17 cellular contexts compared by ENCODE assay signal in the genomic region with DNA sequence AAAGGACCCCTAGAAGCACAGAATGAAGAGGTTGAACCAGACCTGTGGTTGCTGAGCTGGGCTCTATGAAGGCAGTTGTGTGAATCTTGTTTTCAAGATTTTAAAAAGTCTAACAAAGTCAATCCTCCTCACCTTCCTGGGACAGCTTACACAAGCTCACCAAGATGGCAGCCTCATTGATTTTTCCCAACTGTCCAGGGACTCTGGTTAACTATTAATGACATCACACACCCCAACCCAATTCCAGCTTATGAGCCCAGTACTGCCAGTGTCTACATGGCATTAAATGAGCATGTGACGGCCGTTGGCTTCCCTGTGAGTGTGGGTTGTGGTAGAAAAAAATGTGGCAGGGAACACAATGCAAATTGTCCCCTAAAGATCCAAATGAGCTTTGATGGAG.
DNase-seq lines count a peak whose midpoint lies in the region; ATAC-seq and TF ChIP-seq lines count a peak whose summit lies in the region.
"Had no signal": no experiment of that assay in that cellular context is flagged by ENCODE, and none has a peak within 500 bp of the region (broad histone marks: within the 10 kb centered on the region; RNA-seq: fewer than 3 reads in every experiment).

No MANE protein-coding gene starts in this region.

- no peaks in the 10 kb centered on the region for H3K36me3 Mint-ChIP-seq in T-helper 1 cell treated with Interleukin-12 subunit alpha and Interleukin-12 subunit beta and Interleukin-4 antibody, amounts not matched to agents 30 μg/mL and 1 μg/mL, for 36 hours (ENCODE audit: low read depth)
- H3K36me3 Mint-ChIP-seq in natural killer cell treated with Interleukin-12 subunit alpha and Interleukin-12 subunit beta and Interleukin-15 and Interleukin-18, amount 100 ng/mL, for 72 hours = no peaks in the 10 kb centered on the region
- H3K36me3 Mint-ChIP-seq in natural killer cell (no peaks in the 10 kb centered on the region), neural progenitor cell (no peaks in the 10 kb centered on the region)
- H3K36me3 Mint-ChIP-seq in activated T-helper 17 cell treated with anti-CD3 and anti-CD28 coated beads, Interleukin-2, amount 50 U/mL, for 72 hours (ENCODE audit: low read depth) = no peaks in the 10 kb centered on the region
- H3K36me3 Mint-ChIP-seq: CD8-positive, alpha-beta T cell had no signal

- no peak overlapping the region for H3K4me2 ChIP-seq in neural progenitor cell
- H3K4me2 ChIP-seq: A549, BLaER1 had no signal

- H4K20me1 ChIP-seq in neural progenitor cell (ENCODE audit: low read depth) = no peaks in the 10 kb centered on the region
- H4K20me1 ChIP-seq: BLaER1 had no signal

- peaks cover 12% of the 10 kb centered on the region for H3K9me3 Mint-ChIP-seq in T-helper 1 cell treated with Interleukin-12 subunit alpha and Interleukin-12 subunit beta and Interleukin-4 antibody, amounts not matched to agents 30 μg/mL and 1 μg/mL, for 36 hours
- no peaks in the 10 kb centered on the region for H3K9me3 Mint-ChIP-seq in natural killer cell treated with Interleukin-12 subunit alpha and Interleukin-12 subunit beta and Interleukin-15 and Interleukin-18, amount 100 ng/mL, for 72 hours
- H3K9me3 Mint-ChIP-seq in natural killer cell = no peaks in the 10 kb centered on the region
- H3K9me3 Mint-ChIP-seq in activated T-helper 17 cell treated with anti-CD3 and anti-CD28 coated beads, Interleukin-2, amount 50 U/mL, for 72 hours = peaks cover 3% of the 10 kb centered on the region
- H3K9me3 Mint-ChIP-seq in neural progenitor cell = no peaks in the 10 kb centered on the region
- H3K9me3 Mint-ChIP-seq: CD8-positive, alpha-beta T cell had no signal

- H3K27ac Mint-ChIP-seq in T-helper 1 cell treated with Interleukin-12 subunit alpha and Interleukin-12 subunit beta and Interleukin-4 antibody, amounts not matched to agents 30 μg/mL and 1 μg/mL, for 36 hours = peak overlapping the region; percentile 34
- no peak overlapping the region for H3K27ac Mint-ChIP-seq in natural killer cell treated with Interleukin-12 subunit alpha and Interleukin-12 subunit beta and Interleukin-15 and Interleukin-18, amount 100 ng/mL, for 72 hours
- H3K27ac Mint-ChIP-seq in natural killer cell = no peak overlapping the region
- H3K27ac Mint-ChIP-seq in activated T-helper 17 cell treated with anti-CD3 and anti-CD28 coated beads, Interleukin-2, amount 50 U/mL, for 72 hours = peak overlapping the region; percentile 56
- peak overlapping the region; percentile 27 for H3K27ac Mint-ChIP-seq in neural progenitor cell
- H3K27ac Mint-ChIP-seq: CD8-positive, alpha-beta T cell had no signal

- no peak overlapping the region for H3K9ac ChIP-seq in neural progenitor cell
- H3K9ac ChIP-seq: BLaER1, GM23248 had no signal

- H3K4me3 ChIP-seq in neural progenitor cell = no peak overlapping the region
- no peak overlapping the region for H3K4me3 ChIP-seq in adrenal gland
- H3K4me3 ChIP-seq: A549, BLaER1, GM23248, HAP-1 had no signal

- H3K27ac ChIP-seq in neural progenitor cell (no peak overlapping the region), adrenal gland (no peak overlapping the region)
- H3K27ac ChIP-seq: 22Rv1, A549, BLaER1, GM23248 had no signal

- H3K4me1 ChIP-seq in neural progenitor cell = no peaks in the 10 kb centered on the region
- H3K4me1 ChIP-seq in adrenal gland (replicated peaks in 1 of 2) = no peaks in the 10 kb centered on the region
- H3K4me1 ChIP-seq: A549, HAP-1 had no signal

- no peaks in the 10 kb centered on the region for H3F3A ChIP-seq in neural progenitor cell (ENCODE audit: low read depth)

- H3K27me3 ChIP-seq in neural progenitor cell (no peaks in the 10 kb centered on the region), adrenal gland (peaks cover 4% of the 10 kb centered on the region)
- H3K27me3 ChIP-seq: BLaER1 had no signal

- no peak for ATAC-seq in natural killer cell treated with Interleukin-12 subunit alpha and Interleukin-12 subunit beta and Interleukin-15 and Interleukin-18, amount 100 ng/mL, for 72 hours
- ATAC-seq in natural killer cell = no peak
- no peak for ATAC-seq in activated T-helper 17 cell treated with anti-CD3 and anti-CD28 coated beads, Interleukin-2, amount 50 U/mL, for 72 hours (replicated peaks)
- ATAC-seq in GM21529 (IDR thresholded peaks at IDR 0.05; ENCODE audit: unreplicated experiment) = no peak
- ATAC-seq: A549; CD8-positive, alpha-beta T cell had no signal

- H3K4me3 Mint-ChIP-seq in T-helper 1 cell treated with Interleukin-12 subunit alpha and Interleukin-12 subunit beta and Interleukin-4 antibody, amounts not matched to agents 30 μg/mL and 1 μg/mL, for 36 hours = no peak overlapping the region
- peak overlapping the region; percentile 20 for H3K4me3 Mint-ChIP-seq in natural killer cell treated with Interleukin-12 subunit alpha and Interleukin-12 subunit beta and Interleukin-15 and Interleukin-18, amount 100 ng/mL, for 72 hours
- H3K4me3 Mint-ChIP-seq in natural killer cell = no peak overlapping the region
- H3K4me3 Mint-ChIP-seq in activated T-helper 17 cell treated with anti-CD3 and anti-CD28 coated beads, Interleukin-2, amount 50 U/mL, for 72 hours = no peak overlapping the region
- no peak overlapping the region for H3K4me3 Mint-ChIP-seq in neural progenitor cell
- H3K4me3 Mint-ChIP-seq: CD8-positive, alpha-beta T cell had no signal

- no peak for TF ChIP-seq CTCF in natural killer cell (IDR thresholded peaks at IDR 0.05)
- TF ChIP-seq CTCF in neural progenitor cell (IDR thresholded peaks at IDR 0.05) = no peak
- no peak for TF ChIP-seq CTCF in adrenal gland (IDR thresholded peaks at IDR 0.05)

- H2AFZ ChIP-seq in neural progenitor cell (replicated peaks) = no peak overlapping the region
- H2AFZ ChIP-seq: GM23248 had no signal

- H3K36me3 ChIP-seq in neural progenitor cell (no peaks in the 10 kb centered on the region), adrenal gland (replicated peaks in 1 of 2) (no peaks in the 10 kb centered on the region)
- H3K36me3 ChIP-seq: BLaER1, HAP-1 had no signal

- H3K9me3 ChIP-seq in neural progenitor cell (ENCODE audit: low read depth) (no peaks in the 10 kb centered on the region), adrenal gland (replicated peaks in 1 of 3) (no peaks in the 10 kb centered on the region)
- H3K9me3 ChIP-seq: A549, BLaER1, HAP-1 had no signal

- H3K4me1 Mint-ChIP-seq in T-helper 1 cell treated with Interleukin-12 subunit alpha and Interleukin-12 subunit beta and Interleukin-4 antibody, amounts not matched to agents 30 μg/mL and 1 μg/mL, for 36 hours (ENCODE audit: low read depth) = peaks cover 12% of the 10 kb centered on the region
- H3K4me1 Mint-ChIP-seq in natural killer cell treated with Interleukin-12 subunit alpha and Interleukin-12 subunit beta and Interleukin-15 and Interleukin-18, amount 100 ng/mL, for 72 hours (ENCODE audit: low read depth in 2 of 2) = no peaks in the 10 kb centered on the region
- H3K4me1 Mint-ChIP-seq in natural killer cell = no peaks in the 10 kb centered on the region
- H3K4me1 Mint-ChIP-seq in activated T-helper 17 cell treated with anti-CD3 and anti-CD28 coated beads, Interleukin-2, amount 50 U/mL, for 72 hours = no peaks in the 10 kb centered on the region
- H3K4me1 Mint-ChIP-seq in neural progenitor cell = no peaks in the 10 kb centered on the region

- DNase-seq in T-helper 1 cell (no peak), natural killer cell (no peak), neural progenitor cell (ENCODE audit: low spot score) (no peak), adrenal gland (no peak)
- no peak for DNase-seq in natural killer cell treated with Interleukin-12 subunit alpha and Interleukin-12 subunit beta and Interleukin-15 and Interleukin-18, amount 100 ng/mL, for 72 hours (ENCODE audit: low spot score)
- DNase-seq: Calu3; CD8-positive, alpha-beta T cell; DMS79 treated with DMSO at 0.1 percent for 48 hours; GF-D8; GM23248 had no signal

- intact Hi-C loops in natural killer cell (cut with micrococcal nuclease) (no loop called here), adrenal gland (cut with DNase I) (no loop called here)

- no peaks in the 10 kb centered on the region for H3K27me3 Mint-ChIP-seq in T-helper 1 cell treated with Interleukin-12 subunit alpha and Interleukin-12 subunit beta and Interleukin-4 antibody, amounts not matched to agents 30 μg/mL and 1 μg/mL, for 36 hours (ENCODE audit: low read depth)
- peaks cover 6 to 7% of the 10 kb centered on the region in 2 donors for H3K27me3 Mint-ChIP-seq in natural killer cell treated with Interleukin-12 subunit alpha and Interleukin-12 subunit beta and Interleukin-15 and Interleukin-18, amount 100 ng/mL, for 72 hours
- peaks cover 5 to 28% of the 10 kb centered on the region in 2 donors for H3K27me3 Mint-ChIP-seq in natural killer cell (ENCODE audit: low read depth in 2 of 2)
- peaks cover 13% of the 10 kb centered on the region for H3K27me3 Mint-ChIP-seq in activated T-helper 17 cell treated with anti-CD3 and anti-CD28 coated beads, Interleukin-2, amount 50 U/mL, for 72 hours
- peaks cover 10% of the 10 kb centered on the region for H3K27me3 Mint-ChIP-seq in neural progenitor cell (ENCODE audit: insufficient read depth, low read depth)

- 77 to 88% (median 80%) methylated on average over 2 of the region's 2 CpGs for WGBS in adrenal gland, 4 donors

- TF ChIP-seq POLR2A in adrenal gland (IDR thresholded peaks at IDR 0.05) = no peak

- no peaks in the 10 kb centered on the region for H3K79me2 ChIP-seq in neural progenitor cell (ENCODE audit: low read depth)

Comparison
In these comparisons a context has a peak if more than half of its experiments do, and no peak if none do; other contexts are left out.
1. H3K27ac Mint-ChIP-seq: peak in T-helper 1 cell treated with Interleukin-12 subunit alpha and Interleukin-12 subunit beta and Interleukin-4 antibody, amounts not matched to agents 30 μg/mL and 1 μg/mL, for 36 hours (single experiment), activated T-helper 17 cell treated with anti-CD3 and anti-CD28 coated beads, Interleukin-2, amount 50 U/mL, for 72 hours (single experiment) and neural progenitor cell (single experiment); none in natural killer cell treated with Interleukin-12 subunit alpha and Interleukin-12 subunit beta and Interleukin-15 and Interleukin-18, amount 100 ng/mL, for 72 hours (0 of 2) and natural killer cell (0 of 2).